In genomic region chr4:95049838-95050237, GRCh38 we compare ENCODE assay signal across 1 cellular context.
TF ChIP-seq lines count a peak whose summit lies in the region.

No MANE protein-coding gene starts in this region.

TF ChIP-seq in IMR-90, 13 proteins besides CTCF, POLR2A, EP300 and RAD21:
- no peak for TF ChIP-seq ELK1 (IDR thresholded peaks at IDR 0.05; ENCODE audit: borderline replicate concordance, low read depth, low read length)
- no peak for TF ChIP-seq NFE2L2 (IDR thresholded peaks at IDR 0.05; ENCODE audit: low read depth, low read length)
- TF ChIP-seq CHD1 (IDR thresholded peaks at IDR 0.05; ENCODE audit: low read depth, low read length): no peak
- TF ChIP-seq BHLHE40 (IDR thresholded peaks at IDR 0.05; ENCODE audit: low read depth, low read length): no peak
- no peak for TF ChIP-seq RFX5 (IDR thresholded peaks at IDR 0.05; ENCODE audit: low read depth, low read length)
- TF ChIP-seq MAZ (IDR thresholded peaks at IDR 0.05; ENCODE audit: borderline replicate concordance, low read depth, low read length): no peak
- TF ChIP-seq MXI1 (IDR thresholded peaks at IDR 0.05; ENCODE audit: borderline replicate concordance, low read depth, low read length): no peak
- TF ChIP-seq USF2 (IDR thresholded peaks at IDR 0.05; ENCODE audit: low read depth, low read length): no peak
- TF ChIP-seq SMC3 (IDR thresholded peaks at IDR 0.05; ENCODE audit: low read depth, low read length): no peak
- TF ChIP-seq RCOR1 (IDR thresholded peaks at IDR 0.05; ENCODE audit: insufficient replicate concordance, low read length): no peak
- no peak for TF ChIP-seq CEBPB (IDR thresholded peaks at IDR 0.05; ENCODE audit: low read depth, low read length)
- TF ChIP-seq MAFK (IDR thresholded peaks at IDR 0.05; ENCODE audit: low read depth, low read length): no peak
- no peak for TF ChIP-seq FOS (IDR thresholded peaks at IDR 0.05; ENCODE audit: low read depth, low read length)
